In the genomic region with DNA sequence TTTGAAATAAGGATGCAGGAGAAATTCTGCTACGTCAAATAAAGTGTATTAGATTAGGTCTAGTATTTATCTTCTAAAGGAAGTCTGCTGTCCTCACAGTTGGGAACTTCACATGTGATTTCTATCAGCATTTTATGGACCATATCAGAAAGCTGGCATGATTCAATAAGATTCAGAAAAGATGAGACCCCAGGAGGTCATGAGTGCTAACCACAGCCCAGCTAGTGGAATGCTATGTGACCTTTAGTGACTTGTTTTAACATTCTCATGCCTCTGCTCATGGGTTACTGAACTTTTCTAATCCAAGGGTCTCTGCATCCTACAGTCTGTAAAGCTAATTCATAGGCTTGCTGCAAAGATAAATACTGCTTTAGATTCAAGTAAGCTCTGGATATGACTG, we compare ENCODE assay signal across 24 cellular contexts.
DNase-seq lines count a peak whose midpoint lies in the region; ATAC-seq and TF ChIP-seq lines count a peak whose summit lies in the region.
"Had no signal": no experiment of that assay in that cellular context is flagged by ENCODE, and none has a peak within 500 bp of the region (broad histone marks: within the 10 kb centered on the region; RNA-seq: fewer than 3 reads in every experiment).

No MANE protein-coding gene starts in this region.

- H4K8ac ChIP-seq in mesendoderm (ENCODE audit: low read depth, low read length) = no peak overlapping the region

- no peak overlapping the region for H2BK120ac ChIP-seq in mesendoderm (ENCODE audit: low read depth, low read length)

- H3K56ac ChIP-seq in mesendoderm (ENCODE audit: low read length) = no peak overlapping the region

- no peak overlapping the region for H4K5ac ChIP-seq in mesendoderm (ENCODE audit: low read length)

- no CpG with 5 or more reads among the region's 1 CpG for WGBS in mesendoderm (ENCODE audit: extremely low coverage, insufficient coverage, low lambda C conversion rate)

- H3K27ac Mint-ChIP-seq in HFFc6 (peak overlapping the region; percentile 67; the same call in 1 of the 2 replicates), nephron progenitor cell (no peak overlapping the region)
- H3K27ac Mint-ChIP-seq: activated CD4-positive, alpha-beta T cell treated with anti-CD3 and anti-CD28 coated beads, Interleukin-2, amount 10 ng/mL, durations not matched to agents 7 days and 5 days; activated naive CD4-positive, alpha-beta T cell treated with anti-CD3 and anti-CD28 coated beads for 36 hours; CD4-positive, alpha-beta T cell; dendritic cell treated with granulocyte-macrophage colony-stimulating factor and Interleukin-4, amounts not matched to agents 40 ng/mL and 50 ng/mL, for 4 days; stimulated activated naive B cell treated with anti-CD40 and anti-IgM and Interleukin-4, amounts not matched to agents 10 μg/mL and 1 μg/mL and 100 μg/mL, for 72 hours had no signal

- H3K4me2 ChIP-seq in mesendoderm (ENCODE audit: low read length) = no peak overlapping the region
- H3K4me2 ChIP-seq: hepatocyte, KMS-11 had no signal

- no peaks in the 10 kb centered on the region for H3K4me1 ChIP-seq in mesendoderm (ENCODE audit: control insufficient read depth, low read depth, low read length)
- H3K4me1 ChIP-seq: left lung had no signal

- H3K79me2 ChIP-seq in mesendoderm (ENCODE audit: control insufficient read depth, insufficient read depth, low read length) = no peaks in the 10 kb centered on the region
- H3K79me2 ChIP-seq: hepatocyte had no signal

- no peak overlapping the region for H2AK5ac ChIP-seq in mesendoderm (ENCODE audit: low read length)

- H3K36me3 Mint-ChIP-seq in HFFc6 (ENCODE audit: low read depth) (peaks cover 23% of the 10 kb centered on the region; the same call in 1 of the 2 replicates), nephron progenitor cell (ENCODE audit: low read depth) (no peaks in the 10 kb centered on the region)
- H3K36me3 Mint-ChIP-seq: naive B cell had no signal

- no peak overlapping the region for H3K27ac ChIP-seq in mesendoderm (ENCODE audit: low read depth, low read length)
- H3K27ac ChIP-seq: cardiac muscle cell, GM23248, hepatocyte, KMS-11, left lung, spleen, suprapubic skin had no signal

- no peaks in the 10 kb centered on the region for H3K9me3 Mint-ChIP-seq in HFFc6
- H3K9me3 Mint-ChIP-seq in nephron progenitor cell = no peaks in the 10 kb centered on the region
- H3K9me3 Mint-ChIP-seq: activated CD4-positive, alpha-beta T cell treated with anti-CD3 and anti-CD28 coated beads, Interleukin-2, amount 10 ng/mL, durations not matched to agents 7 days and 5 days; activated naive CD4-positive, alpha-beta T cell treated with anti-CD3 and anti-CD28 coated beads for 36 hours; CD4-positive, alpha-beta T cell; naive B cell; stimulated activated naive B cell treated with anti-CD40 and anti-IgM and Interleukin-4, amounts not matched to agents 10 μg/mL and 1 μg/mL and 100 μg/mL, for 72 hours had no signal

- H3K4me1 Mint-ChIP-seq in HFFc6 (ENCODE audit: low read depth) (peaks cover 57% of the 10 kb centered on the region), nephron progenitor cell (no peaks in the 10 kb centered on the region)
- H3K4me1 Mint-ChIP-seq: activated CD4-positive, alpha-beta T cell treated with anti-CD3 and anti-CD28 coated beads, Interleukin-2, amount 10 ng/mL, durations not matched to agents 7 days and 5 days; naive B cell had no signal

- TF ChIP-seq CTCF in AG09319 (IDR thresholded peaks at IDR 0.05; ENCODE audit: low read depth, low read length) (no peak), HFFc6 (IDR thresholded peaks at IDR 0.05) (no peak), choroid plexus epithelial cell (conservative IDR thresholded peaks at IDR 0.05; ENCODE audit: low read depth, low read length) (no peak), nephron progenitor cell (IDR thresholded peaks at IDR 0.05) (no peak)

- H2BK5ac ChIP-seq in mesendoderm (ENCODE audit: low read length) = no peak overlapping the region

- H3K18ac ChIP-seq in mesendoderm (ENCODE audit: low read length) = no peak overlapping the region

- no peak overlapping the region for H2BK15ac ChIP-seq in mesendoderm (replicated peaks; ENCODE audit: low read depth)

- ATAC-seq in HG02981 (IDR thresholded peaks at IDR 0.05; ENCODE audit: unreplicated experiment) = no peak
- ATAC-seq: left lung; stimulated activated naive B cell treated with anti-CD40 and anti-IgM and Interleukin-4, amounts not matched to agents 10 μg/mL and 1 μg/mL and 100 μg/mL, for 72 hours had no signal

- H3K27me3 Mint-ChIP-seq in HFFc6 (ENCODE audit: insufficient read depth) (no peaks in the 10 kb centered on the region; the same call in 1 of the 2 replicates), nephron progenitor cell (ENCODE audit: low read depth, poor library complexity) (peaks cover 4% of the 10 kb centered on the region)
- H3K27me3 Mint-ChIP-seq: activated CD4-positive, alpha-beta T cell treated with anti-CD3 and anti-CD28 coated beads, Interleukin-2, amount 10 ng/mL, durations not matched to agents 7 days and 5 days; CD4-positive, alpha-beta T cell; dendritic cell treated with granulocyte-macrophage colony-stimulating factor and Interleukin-4, amounts not matched to agents 40 ng/mL and 50 ng/mL, for 4 days; stimulated activated naive B cell treated with anti-CD40 and anti-IgM and Interleukin-4, amounts not matched to agents 10 μg/mL and 1 μg/mL and 100 μg/mL, for 72 hours had no signal

- no peak overlapping the region for H3K4ac ChIP-seq in mesendoderm (ENCODE audit: low read depth, low read length)

- H3K36me3 ChIP-seq in mesendoderm (ENCODE audit: control insufficient read depth, insufficient read depth, low read length) = no peaks in the 10 kb centered on the region
- H3K36me3 ChIP-seq: cardiac muscle cell, left lung, suprapubic skin had no signal

- no peak overlapping the region for H3K23ac ChIP-seq in mesendoderm (ENCODE audit: low read length)

- no peaks in the 10 kb centered on the region for H3K27me3 ChIP-seq in mesendoderm (ENCODE audit: insufficient read depth, low read length, poor library complexity)
- H3K27me3 ChIP-seq: cardiac muscle cell, hepatocyte, left lung, spleen, suprapubic skin had no signal

- no peak overlapping the region for H3K9ac ChIP-seq in mesendoderm (ENCODE audit: low read length)
- H3K9ac ChIP-seq: GM23248, KMS-11 had no signal

- peak overlapping the region; percentile 44; the same call in 1 of the 2 replicates for H3K4me3 Mint-ChIP-seq in HFFc6
- no peak overlapping the region for H3K4me3 Mint-ChIP-seq in nephron progenitor cell
- H3K4me3 Mint-ChIP-seq: activated CD4-positive, alpha-beta T cell treated with anti-CD3 and anti-CD28 coated beads, Interleukin-2, amount 10 ng/mL, durations not matched to agents 7 days and 5 days; activated naive CD4-positive, alpha-beta T cell treated with anti-CD3 and anti-CD28 coated beads for 36 hours; CD4-positive, alpha-beta T cell; dendritic cell treated with granulocyte-macrophage colony-stimulating factor and Interleukin-4, amounts not matched to agents 40 ng/mL and 50 ng/mL, for 4 days; naive B cell; stimulated activated naive B cell treated with anti-CD40 and anti-IgM and Interleukin-4, amounts not matched to agents 10 μg/mL and 1 μg/mL and 100 μg/mL, for 72 hours had no signal

- H3K79me1 ChIP-seq in mesendoderm (ENCODE audit: low read length) = no peaks in the 10 kb centered on the region

- DNase-seq in AG09319 (ENCODE audit: extremely low read depth, low read depth) (peak; percentile 28), HFFc6 (peak; percentile 40), choroid plexus epithelial cell (ENCODE audit: low read depth) (peak; percentile 47), mesendoderm (peak; percentile 54), NCI-H1417 (lab: John Stamatoyannopoulos, UW) (no peak), nephron progenitor cell (no peak)
- DNase-seq: activated CD4-positive, alpha-beta T cell treated with anti-CD3 and anti-CD28 coated beads, Interleukin-2, amount 10 ng/mL, durations not matched to agents 7 days and 5 days; activated naive CD4-positive, alpha-beta T cell treated with anti-CD3 and anti-CD28 coated beads for 36 hours; amygdala; CD4-positive, alpha-beta T cell; GM23248; left lung; naive B cell; NCI-H187 treated with DMSO at 0.1 percent for 48 hours; NCI-H526 treated with DMSO at 0.1 percent for 48 hours; spleen; stimulated activated CD4-positive, alpha-beta T cell treated with anti-CD3 and anti-CD28 coated beads, Interleukin-4, amount 100 ng/mL, for 1 hour; stimulated activated naive B cell treated with anti-CD40 and anti-IgM and Interleukin-4, amounts not matched to agents 10 μg/mL and 1 μg/mL and 100 μg/mL, for 72 hours had no signal

- no peak overlapping the region for H3K4me3 ChIP-seq in choroid plexus epithelial cell (ENCODE audit: low read depth, low read length)
- no peak overlapping the region for H3K4me3 ChIP-seq in mesendoderm (ENCODE audit: low read length)
- H3K4me3 ChIP-seq: cardiac muscle cell, GM23248, hepatocyte, left lung, spleen, suprapubic skin had no signal

Comparison
In these comparisons a context has a peak if more than half of its experiments do, and no peak if none do; other contexts are left out.
1. DNase-seq: peak in AG09319 (single experiment), HFFc6 (single experiment), choroid plexus epithelial cell (single experiment) and mesendoderm (single experiment); none in NCI-H1417 (0 of 3) and nephron progenitor cell (single experiment).